8 cellular contexts compared by ENCODE assay signal in genomic region chr12:39103552-39104165, GRCh38.
DNase-seq lines count a peak whose midpoint lies in the region; ATAC-seq and TF ChIP-seq lines count a peak whose summit lies in the region.

No MANE protein-coding gene starts in this region.

- no peaks in the 10 kb centered on the region for H3F3A ChIP-seq in neural cell (ENCODE audit: insufficient read depth, low read length, poor library complexity, severe bottlenecking)

- H3K4me2 ChIP-seq in fibroblast of lung (ENCODE audit: extremely low read depth, insufficient read depth, low read length) (no peak overlapping the region), neural cell (ENCODE audit: low read length) (no peak overlapping the region)

- H3K9me3 ChIP-seq in fibroblast of lung (ENCODE audit: control insufficient read depth, insufficient read depth, low read depth, low read length): no peaks in the 10 kb centered on the region
- no peaks in the 10 kb centered on the region for H3K9me3 ChIP-seq in neural cell (ENCODE audit: low read length)

- peak; percentile 95 for TF ChIP-seq RAD21 in neural cell (conservative IDR thresholded peaks at IDR 0.05)

- H3K27ac ChIP-seq in fibroblast of lung (ENCODE audit: insufficient read depth, low read length) (no peak overlapping the region), neural cell (ENCODE audit: low read length) (no peak overlapping the region)

- H4K20me1 ChIP-seq in fibroblast of lung (ENCODE audit: control insufficient read depth, extremely low read depth, insufficient read depth, low read length) (no peaks in the 10 kb centered on the region), neural cell (ENCODE audit: insufficient read depth) (no peaks in the 10 kb centered on the region)

- no peaks in the 10 kb centered on the region for H3K9me3 Mint-ChIP-seq in activated T-helper 2 cell treated with anti-CD3 and anti-CD28 coated beads, Interferon-gamma antibody, Interleukin-2, Interleukin-4, amounts not matched to agents 10 μg/mL and 5 μg/mL and 100 μg/mL, durations not matched to agents 14 hours and 24 hours and 36 hours

- H2AFZ ChIP-seq in fibroblast of lung (ENCODE audit: low read length): no peak overlapping the region
- peak overlapping the region; percentile 8 for H2AFZ ChIP-seq in neural cell (ENCODE audit: low read depth, low read length)

- H3K79me2 ChIP-seq in fibroblast of lung (ENCODE audit: control insufficient read depth, insufficient read depth, low read length) (no peaks in the 10 kb centered on the region), neural cell (replicated peaks; ENCODE audit: insufficient read depth, low read length) (no peaks in the 10 kb centered on the region)

- H3K4me1 ChIP-seq in fibroblast of lung (ENCODE audit: control insufficient read depth, extremely low read depth, insufficient read depth, low read length): no peaks in the 10 kb centered on the region

- H3K4me3 Mint-ChIP-seq in activated T-helper 2 cell treated with anti-CD3 and anti-CD28 coated beads, Interferon-gamma antibody, Interleukin-2, Interleukin-4, amounts not matched to agents 10 μg/mL and 5 μg/mL and 100 μg/mL, durations not matched to agents 14 hours and 24 hours and 36 hours (ENCODE audit: low read depth): no peak overlapping the region

- no peak overlapping the region for H3K27ac Mint-ChIP-seq in activated T-helper 2 cell treated with anti-CD3 and anti-CD28 coated beads, Interferon-gamma antibody, Interleukin-2, Interleukin-4, amounts not matched to agents 10 μg/mL and 5 μg/mL and 100 μg/mL, durations not matched to agents 14 hours and 24 hours and 36 hours

- H3K4me1 Mint-ChIP-seq in activated T-helper 2 cell treated with anti-CD3 and anti-CD28 coated beads, Interferon-gamma antibody, Interleukin-2, Interleukin-4, amounts not matched to agents 10 μg/mL and 5 μg/mL and 100 μg/mL, durations not matched to agents 14 hours and 24 hours and 36 hours (ENCODE audit: low read depth): no peaks in the 10 kb centered on the region

- H3K36me3 ChIP-seq in fibroblast of lung (ENCODE audit: control insufficient read depth, insufficient read depth, low read length) (no peaks in the 10 kb centered on the region), neural cell (ENCODE audit: insufficient read depth, low read length) (no peaks in the 10 kb centered on the region)

- ATAC-seq in GM18517 (IDR thresholded peaks at IDR 0.05; ENCODE audit: unreplicated experiment) (peak; percentile 95), HG02840 (IDR thresholded peaks at IDR 0.05; ENCODE audit: low FRiP score, unreplicated experiment) (peak; percentile 87)

- intact Hi-C loops in activated T-helper 2 cell treated with anti-CD3 and anti-CD28 coated beads, Interferon-gamma antibody, Interleukin-2, Interleukin-4, amounts not matched to agents 10 μg/mL and 5 μg/mL and 100 μg/mL, durations not matched to agents 14 hours and 24 hours and 36 hours (cut with micrococcal nuclease): loop anchor here (1.0 to 10.0 kb wide), 4 partner anchors 182 to 775 kb away; no protein-coding TSS in a partner anchor

- H3K27me3 ChIP-seq in fibroblast of lung (ENCODE audit: control insufficient read depth, insufficient read depth, low read length) (no peaks in the 10 kb centered on the region), neural cell (ENCODE audit: insufficient read depth, low read depth, low read length) (no peaks in the 10 kb centered on the region)

- no peak overlapping the region for H3K4me3 ChIP-seq in fibroblast of lung (replicated peaks in 1 of 4; ENCODE audit: control extremely low read depth in 1 of 4, insufficient read depth in 1 of 4, low read depth in 3 of 4, low read length in 4 of 4)
- no peak overlapping the region for H3K4me3 ChIP-seq in neural cell (ENCODE audit: low read length)

- TF ChIP-seq CTCF in fibroblast of lung (conservative IDR thresholded peaks at IDR 0.05 in 1 of 2, IDR thresholded peaks at IDR 0.05 in 1 of 2; ENCODE audit: low read depth in 1 of 2, low read length in 2 of 2) (peak; percentile 29 to 61), neural cell (IDR thresholded peaks at IDR 0.05; ENCODE audit: poor library complexity, severe bottlenecking) (peak; percentile 87)

- no peaks in the 10 kb centered on the region for H3K9me2 ChIP-seq in neural cell (ENCODE audit: insufficient read depth, low read length)

- H3K36me3 Mint-ChIP-seq in activated T-helper 2 cell treated with anti-CD3 and anti-CD28 coated beads, Interferon-gamma antibody, Interleukin-2, Interleukin-4, amounts not matched to agents 10 μg/mL and 5 μg/mL and 100 μg/mL, durations not matched to agents 14 hours and 24 hours and 36 hours (ENCODE audit: low read depth): no peaks in the 10 kb centered on the region

- no peak for TF ChIP-seq EP300 in neural cell (conservative IDR thresholded peaks at IDR 0.05; ENCODE audit: poor library complexity, severe bottlenecking)

- H3K9ac ChIP-seq in fibroblast of lung (ENCODE audit: insufficient read depth, low read length): no peak overlapping the region
- no peak overlapping the region for H3K9ac ChIP-seq in neural cell (ENCODE audit: low read length)

- H3K27me3 Mint-ChIP-seq in activated T-helper 2 cell treated with anti-CD3 and anti-CD28 coated beads, Interferon-gamma antibody, Interleukin-2, Interleukin-4, amounts not matched to agents 10 μg/mL and 5 μg/mL and 100 μg/mL, durations not matched to agents 14 hours and 24 hours and 36 hours (ENCODE audit: low read depth): peaks cover 1% of the 10 kb centered on the region

- DNase-seq in CD1c-positive myeloid dendritic cell (ENCODE audit: extremely low spot score): peak; percentile 75
- peak; percentile 71 for DNase-seq in NAMALWA (ENCODE audit: low spot score)
- peak; percentile 25 for DNase-seq in SKM-1 treated with dmso at 0.1 percent for 144 hours (lab: John Stamatoyannopoulos, UW; ENCODE audit: unreplicated experiment)
- peak; percentile 11 to 57 for DNase-seq in fibroblast of lung (ENCODE audit: low read depth in 2 of 2)
- DNase-seq in activated T-helper 2 cell treated with anti-CD3 and anti-CD28 coated beads, Interferon-gamma antibody, Interleukin-2, Interleukin-4, amounts not matched to agents 10 μg/mL and 5 μg/mL and 100 μg/mL, durations not matched to agents 14 hours and 24 hours and 36 hours (ENCODE audit: low spot score): no peak

TF ChIP-seq in neural cell, 6 proteins besides CTCF, POLR2A, EP300 and RAD21:
- TF ChIP-seq POLR2AphosphoS5 (IDR thresholded peaks at IDR 0.05): no peak
- no peak for TF ChIP-seq TAF1 (IDR thresholded peaks at IDR 0.05; ENCODE audit: low read depth)
- no peak for TF ChIP-seq MXI1 (conservative IDR thresholded peaks at IDR 0.05; ENCODE audit: poor library complexity, severe bottlenecking)
- peak; percentile 97 for TF ChIP-seq SMC3 (conservative IDR thresholded peaks at IDR 0.05; ENCODE audit: poor library complexity)
- TF ChIP-seq EZH2 (IDR thresholded peaks at IDR 0.05; ENCODE audit: borderline replicate concordance, insufficient read depth, low read length, poor library complexity, severe bottlenecking): no peak
- no peak for TF ChIP-seq REST (IDR thresholded peaks at IDR 0.05; ENCODE audit: borderline replicate concordance)
